In the genomic region with DNA sequence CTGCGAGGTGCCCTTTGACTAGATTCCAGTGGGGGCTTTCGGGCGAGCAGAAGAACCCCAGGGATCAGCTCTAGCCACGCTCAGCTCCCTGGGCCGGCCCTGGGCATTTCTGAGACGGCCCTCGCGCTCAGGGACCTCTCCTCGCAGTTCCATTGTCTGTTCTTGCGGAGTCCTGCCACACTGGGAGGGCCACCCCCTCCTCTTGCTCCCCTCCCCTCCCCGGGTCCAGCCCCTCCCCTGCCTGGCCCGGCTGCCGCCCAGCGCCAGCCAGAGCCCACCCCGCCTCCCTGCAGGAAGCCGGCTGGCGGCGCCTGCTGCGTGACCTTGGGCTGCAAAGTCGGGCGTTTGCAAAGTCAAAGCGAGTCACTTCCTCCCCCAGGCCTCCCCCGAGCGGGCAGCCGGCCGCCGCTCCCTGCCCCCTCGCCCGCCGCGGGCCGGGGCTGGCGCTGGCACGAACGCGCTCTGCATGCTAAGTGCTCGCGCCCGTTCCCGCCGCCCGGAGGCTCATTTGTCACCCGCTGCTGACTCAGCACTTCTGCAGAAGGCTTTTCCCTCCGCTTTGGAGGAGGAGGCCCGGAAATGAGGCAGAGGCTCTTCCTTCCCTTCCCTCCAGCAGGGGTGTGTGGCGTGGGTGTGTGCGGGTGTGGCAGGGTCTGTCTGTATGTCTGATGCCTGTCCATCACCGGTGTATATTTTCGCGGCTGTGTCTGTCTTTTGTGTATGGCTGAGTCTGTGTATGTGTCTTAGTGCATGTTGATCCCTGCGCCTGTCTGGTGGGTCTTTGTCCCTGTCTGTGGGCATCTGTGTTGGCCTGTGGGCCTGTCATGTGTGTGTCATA, we compare ENCODE assay signal across 8 cellular contexts.
DNase-seq lines count a peak whose midpoint lies in the region; FAIRE-seq and TF ChIP-seq lines count a peak whose summit lies in the region.

No MANE protein-coding gene starts in this region.

- H3K79me2 ChIP-seq in GM23248 (ENCODE audit: insufficient read depth) = no peaks in the 10 kb centered on the region

- H3K36me3 ChIP-seq in GM23248 (ENCODE audit: low read depth) (no peaks in the 10 kb centered on the region), SJSA1 (no peaks in the 10 kb centered on the region), neutrophil (no peaks in the 10 kb centered on the region), subcutaneous abdominal adipose tissue (ENCODE audit: control insufficient read depth in 5 of 5, insufficient read depth in 5 of 5, low read length in 5 of 5) (no peaks in the 10 kb centered on the region)

- WGBS in GM23248 (ENCODE audit: low coverage in 1 of 2, low lambda C conversion rate in 2 of 2, missing lambda C conversion rate in 2 of 2), 2 experiments = 1% methylated on average over 34 to 45 of the region's 51 CpGs

- peak overlapping the region; percentile 20 for H2AFZ ChIP-seq in GM23248

- DNase-seq in DMS153 (lab: John Stamatoyannopoulos, UW) (peak; percentile 95), GM23248 (peak; percentile 98), MV-4-11 (lab: John Stamatoyannopoulos, UW) (peak; percentile 88), SJSA1 (ENCODE audit: low read depth in 1 of 2, low spot score in 2 of 2) (peak; percentile 95 to 96), frontal cortex (ENCODE audit: low spot score in 2 of 2) (peak; percentile 83 to 87)
- DNase-seq in activated naive CD4-positive, alpha-beta T cell treated with Interleukin-2 at 50 U/mL for 16 hours = peak; percentile 86

- in situ Hi-C loops in GM23248 (cut with MboI) = no loop called here

- H3K9me2 ChIP-seq in GM23248 (ENCODE audit: insufficient read depth) = no peaks in the 10 kb centered on the region

- peak overlapping the region; percentile 86 for H3K9ac ChIP-seq in GM23248
- H3K9ac ChIP-seq in subcutaneous abdominal adipose tissue (ENCODE audit: low read length in 5 of 5) = peak overlapping the region in 4 of 5 donors; percentile 48 to 58 (median 54)

- peak; percentile 69 for TF ChIP-seq CTCF in neutrophil (IDR thresholded peaks at IDR 0.05)

- H3K27ac ChIP-seq in GM23248 (peak overlapping the region; percentile 90), SJSA1 (peak overlapping the region; percentile 87), neutrophil (peak overlapping the region; percentile 97), subcutaneous abdominal adipose tissue (ENCODE audit: low read depth, low read length) (peak overlapping the region; percentile 96)

- peak overlapping the region; percentile 40 for H3K4me2 ChIP-seq in GM23248 (ENCODE audit: unreplicated experiment)

- H4K20me1 ChIP-seq in GM23248 (ENCODE audit: insufficient read depth) = no peaks in the 10 kb centered on the region

- peaks cover 56% of the 10 kb centered on the region for H3K4me1 ChIP-seq in GM23248 (ENCODE audit: insufficient read depth)
- H3K4me1 ChIP-seq in SJSA1 (replicated peaks) = peaks cover 85% of the 10 kb centered on the region
- peaks cover 48 to 50% of the 10 kb centered on the region in 2 experiments for H3K4me1 ChIP-seq in neutrophil (ENCODE audit: control insufficient read depth in 1 of 2, insufficient read depth in 1 of 2, low read depth in 1 of 2, low read length in 1 of 2)
- peaks cover 16 to 58% (median 55%) of the 10 kb centered on the region in 5 donors for H3K4me1 ChIP-seq in subcutaneous abdominal adipose tissue (ENCODE audit: control insufficient read depth in 5 of 5, insufficient read depth in 5 of 5, low read length in 5 of 5)

- no peak for FAIRE-seq in frontal cortex (lab: Jason Lieb, UNC)

- H3K9me3 ChIP-seq in GM23248 (ENCODE audit: low read depth) = no peaks in the 10 kb centered on the region
- no peaks in the 10 kb centered on the region for H3K9me3 ChIP-seq in SJSA1 (replicated peaks)
- H3K9me3 ChIP-seq in neutrophil = no peaks in the 10 kb centered on the region
- H3K9me3 ChIP-seq in subcutaneous abdominal adipose tissue (ENCODE audit: control insufficient read depth in 5 of 5, low read length in 5 of 5) = no peaks in the 10 kb centered on the region

- H3F3A ChIP-seq in GM23248 (ENCODE audit: insufficient read depth) = peaks cover 52% of the 10 kb centered on the region

- H3K27me3 ChIP-seq in GM23248 (replicated peaks; ENCODE audit: insufficient read depth) = no peaks in the 10 kb centered on the region
- no peaks in the 10 kb centered on the region for H3K27me3 ChIP-seq in SJSA1 (replicated peaks)
- no peaks in the 10 kb centered on the region for H3K27me3 ChIP-seq in neutrophil
- H3K27me3 ChIP-seq in subcutaneous abdominal adipose tissue (ENCODE audit: control insufficient read depth in 5 of 5, insufficient read depth in 4 of 5, low read length in 5 of 5) = no peaks in the 10 kb centered on the region

- H3K4me3 ChIP-seq in GM23248 = peak overlapping the region; percentile 10
- peak overlapping the region; percentile 12; the same call in 1 of the 2 replicates for H3K4me3 ChIP-seq in SJSA1
- H3K4me3 ChIP-seq in neutrophil (ENCODE audit: low read depth in 1 of 2, low read length in 1 of 2) = peak overlapping the region; percentile 59 to 72
- peak overlapping the region; percentile 20 to 77 (median 60) for H3K4me3 ChIP-seq in subcutaneous abdominal adipose tissue (ENCODE audit: low read depth in 1 of 5, low read length in 5 of 5)

Comparison
In these comparisons a context has a peak if more than half of its experiments do, and no peak if none do; other contexts are left out.
1. Peak in every context shown above with its lines: DNase-seq, H3K4me3 ChIP-seq and H3K27ac ChIP-seq.
2. H3K4me3 ChIP-seq: peak in every context shown above with its lines; median percentile 66 in neutrophil; 60 in subcutaneous abdominal adipose tissue; 12 in SJSA1; 10 in GM23248.